ENCODE assay signal across 8 cellular contexts in the genomic region with DNA sequence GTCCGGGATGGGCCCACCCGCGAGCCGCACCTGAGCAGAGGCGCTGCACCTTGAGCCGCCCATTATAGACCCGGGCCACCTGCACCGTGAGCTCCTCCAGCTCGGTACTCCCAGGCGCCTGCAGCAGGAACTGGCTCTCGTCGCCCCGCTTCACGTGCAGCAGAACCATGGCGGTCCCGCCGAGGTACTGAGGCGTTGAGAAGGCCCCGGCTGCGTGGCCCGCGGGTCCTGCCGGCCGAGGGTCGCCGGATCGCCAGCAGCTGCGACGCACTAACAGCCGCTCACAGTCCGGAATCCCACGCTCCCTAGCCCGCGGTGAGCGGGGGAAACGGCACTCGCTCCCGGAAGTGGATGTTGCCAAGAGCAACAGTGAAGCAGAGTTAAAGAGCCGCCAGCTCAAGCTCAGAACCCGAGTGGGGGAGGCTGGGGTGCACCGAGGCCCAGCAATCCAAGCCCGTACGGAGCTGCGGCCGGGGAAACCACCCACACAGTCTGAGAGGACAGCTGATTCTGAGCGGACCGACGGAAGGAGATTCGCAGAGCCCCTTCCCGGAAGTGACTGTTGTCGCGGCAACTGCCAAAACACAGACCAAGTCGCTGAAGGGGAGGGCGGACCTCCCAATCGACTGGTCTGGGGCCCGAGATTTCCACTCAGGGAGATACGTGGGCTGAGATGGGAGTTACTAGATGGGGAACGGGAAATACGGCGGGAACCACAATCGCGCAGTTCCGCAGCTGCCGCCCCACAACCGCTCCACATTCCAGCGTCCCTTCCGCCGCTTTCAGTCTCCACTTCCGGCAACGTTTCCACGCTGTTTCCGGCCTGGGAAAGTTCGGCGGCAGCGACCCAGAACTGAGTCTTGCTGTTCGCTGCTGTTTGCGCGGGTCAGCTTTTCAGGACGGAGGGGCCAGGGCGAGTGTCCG. TPM values are rescaled to one million over a fixed set of nuclear protein-coding genes. Genes with fewer than 3 reads are reported as not detected.
DNase-seq lines count a peak whose midpoint lies in the region; ATAC-seq and TF ChIP-seq lines count a peak whose summit lies in the region.

A gene with protein sequence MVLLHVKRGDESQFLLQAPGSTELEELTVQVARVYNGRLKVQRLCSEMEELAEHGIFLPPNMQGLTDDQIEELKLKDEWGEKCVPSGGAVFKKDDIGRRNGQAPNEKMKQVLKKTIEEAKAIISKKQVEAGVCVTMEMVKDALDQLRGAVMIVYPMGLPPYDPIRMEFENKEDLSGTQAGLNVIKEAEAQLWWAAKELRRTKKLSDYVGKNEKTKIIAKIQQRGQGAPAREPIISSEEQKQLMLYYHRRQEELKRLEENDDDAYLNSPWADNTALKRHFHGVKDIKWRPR (minus strand): TSS at position 303 of the 924 bp plus-strand sequence. CDS start 134 bp downstream, at position 169.

- peak within 1 kb of the TSS; percentile 90 for H3K27ac ChIP-seq in caudate nucleus (ENCODE audit: low read depth, low read length)
- peak within 1 kb of the TSS; percentile 74 to 93 (median 84) for H3K27ac ChIP-seq in spleen

- CTCF ChIA-PET in AG04449 (lab: Yijun Ruan, JAX) (interaction anchor here (0.9 to 7.0 kb wide), 4 partner anchors 12 to 211 kb away, joined by 3 to 59 read pairs (median 4); no protein-coding TSS in a partner anchor), activated B cell treated with CpG ODN at 0.5 μM for 24 hours (lab: Charles Lee) (interaction anchor here (0.5 to 2.0 kb wide), 3 partner anchors 12 to 1328 kb away, joined by 3 to 10 read pairs (median 3); a partner anchor contains a TSS)

- peak in 2 of 3 donors; percentile 10 to 41 for TF ChIP-seq POLR2A in spleen (IDR thresholded peaks at IDR 0.05)

- H3K4me3 ChIP-seq in AG04449 (ENCODE audit: low read depth, low read length) = peak within 1 kb of the TSS; percentile 89
- H3K4me3 ChIP-seq in spleen = peak within 1 kb of the TSS; percentile 87 to 100 (median 97)

- TF ChIP-seq CTCF in AG04449 (IDR thresholded peaks at IDR 0.05; ENCODE audit: insufficient read depth, low read length, missing control alignments) (no peak), activated B cell treated with CpG ODN at 0.5 μM for 24 hours (IDR thresholded peaks at IDR 0.05) (no peak), spleen (IDR thresholded peaks at IDR 0.05 in 8 of 11, conservative IDR thresholded peaks at IDR 0.05 in 3 of 11) (no peak)

- H3K27ac Mint-ChIP-seq in activated B cell treated with CpG ODN at 0.5 μM for 24 hours = peak within 1 kb of the TSS; percentile 96
- peak within 1 kb of the TSS; percentile 95 to 99 (median 98) for H3K27ac Mint-ChIP-seq in immature natural killer cell

- WGBS in spleen, 5 donors = 0 to 1% (median 1%) methylated on average over 42 to 81 of the region's 81 CpGs

- DNase-seq in AG04449 (ENCODE audit: low read depth, low spot score) (peak; percentile 68), NCI-H226 (peak; percentile 95), activated B cell treated with CpG ODN at 0.5 μM for 24 hours (peak; percentile 83), caudate nucleus (lab: John Stamatoyannopoulos, UW) (peak; percentile 32 to 97 (median 91)), immature natural killer cell (peak; percentile 90 to 92 (median 91)), spleen (peak; percentile 95)

- peaks cover 0 to 27% (median 14%) of the 10 kb centered on the region in 6 donors for H3K36me3 ChIP-seq in spleen

- peaks cover 12% of the 10 kb centered on the region for H3K4me1 Mint-ChIP-seq in activated B cell treated with CpG ODN at 0.5 μM for 24 hours
- H3K4me1 Mint-ChIP-seq in immature natural killer cell = peaks cover 20 to 33% of the 10 kb centered on the region in 2 donors

- intact Hi-C loops in activated B cell treated with CpG ODN at 0.5 μM for 24 hours (cut with micrococcal nuclease) (loop anchor here (1.0 to 5.0 kb wide), 11 partner anchors 116 to 1030 kb away; a partner anchor contains a TSS), spleen (cut with DNase I; ENCODE audit: low total_unique reads) (no loop called here)

- H3K4me1 ChIP-seq in spleen = peaks cover 0 to 37% (median 26%) of the 10 kb centered on the region in 6 donors

- H3K27me3 ChIP-seq in spleen (replicated peaks in 1 of 7) = no peaks in the 10 kb centered on the region

- peak; percentile 96 for ATAC-seq in GM18873 (IDR thresholded peaks at IDR 0.05; ENCODE audit: low FRiP score, unreplicated experiment)
- ATAC-seq in HG03139 (IDR thresholded peaks at IDR 0.05; ENCODE audit: unreplicated experiment) = peak; percentile 92
- peak; percentile 89 for ATAC-seq in activated B cell treated with CpG ODN at 0.5 μM for 24 hours (ENCODE audit: low read depth)

- peaks cover 29% of the 10 kb centered on the region for H3K36me3 Mint-ChIP-seq in activated B cell treated with CpG ODN at 0.5 μM for 24 hours (ENCODE audit: low read depth)
- H3K36me3 Mint-ChIP-seq in immature natural killer cell = peaks cover 7 to 9% (median 9%) of the 10 kb centered on the region in 3 donors

- POLR2A ChIA-PET in AG04449 (lab: Yijun Ruan, JAX) (interaction anchor here (0.7 to 1.4 kb wide), 3 partner anchors 11 to 219 kb away, joined by 3 to 6 read pairs (median 3); no protein-coding TSS in a partner anchor), activated B cell treated with CpG ODN at 0.5 μM for 24 hours (lab: Charles Lee) (interaction anchor here (0.6 to 2.3 kb wide), 7 partner anchors 71 to 881 kb away, joined by 3 to 14 read pairs (median 5); a partner anchor contains a TSS)

- H3K27me3 Mint-ChIP-seq in activated B cell treated with CpG ODN at 0.5 μM for 24 hours (no peaks in the 10 kb centered on the region), immature natural killer cell (ENCODE audit: low read depth in 3 of 3) (peaks cover 6 to 14% (median 7%) of the 10 kb centered on the region in 3 donors)

- H3K4me3 Mint-ChIP-seq in activated B cell treated with CpG ODN at 0.5 μM for 24 hours (peak within 1 kb of the TSS; percentile 97), immature natural killer cell (peak within 1 kb of the TSS; percentile 90 to 98 (median 97))

- H3K9me3 Mint-ChIP-seq in activated B cell treated with CpG ODN at 0.5 μM for 24 hours (no peaks in the 10 kb centered on the region), immature natural killer cell (no peaks in the 10 kb centered on the region)

- H3K9me3 ChIP-seq in spleen = no peaks in the 10 kb centered on the region

RNA-seq across cellular contexts. Expression of the gene that starts here (rescaled TPM):
- total RNA-seq in activated B cell treated with CpG ODN at 0.5 μM for 24 hours (36.4 and 37.3 TPM in 2 replicates), spleen (10 to 100 TPM; 22.4 to 30.4 (median 27.0) TPM)
- polyA plus RNA-seq in immature natural killer cell (10 to 100 TPM; 40.2 to 56.2 (median 46.8) TPM), spleen (10 to 100 TPM; 28.7 to 34.6 (median 32.3) TPM)

Comparison
In these comparisons a context has a peak if more than half of its experiments do, and no peak if none do; other contexts are left out.
1. Peak in every context shown above with its lines: DNase-seq, ATAC-seq, H3K4me3 ChIP-seq and H3K27ac ChIP-seq.